In the genomic region with DNA sequence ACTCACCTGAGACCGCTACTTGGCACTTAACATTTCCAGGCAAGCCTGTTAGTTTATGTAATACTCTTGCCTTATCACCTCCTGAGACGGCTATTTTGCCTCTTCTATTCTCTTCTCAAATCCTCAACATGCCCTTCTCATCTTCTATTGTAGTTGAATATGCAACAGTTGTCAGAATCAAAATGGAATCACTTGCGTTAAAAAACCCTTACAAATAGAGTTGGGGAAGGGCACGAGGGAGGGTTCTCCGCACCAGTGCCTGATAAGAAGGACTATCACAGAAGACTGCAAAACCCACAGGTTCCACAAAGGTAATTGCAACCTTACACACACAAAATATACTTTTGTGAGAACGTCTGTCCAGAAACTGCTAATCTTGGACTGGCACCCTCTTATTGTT, we compare ENCODE assay signal across 8 cellular contexts.
"Had no signal": no experiment of that assay in that cellular context is flagged by ENCODE, and none has a peak within 500 bp of the region (broad histone marks: within the 10 kb centered on the region; RNA-seq: fewer than 3 reads in every experiment).

No MANE protein-coding gene starts in this region.

- H3K9ac ChIP-seq: KMS-11 had no signal

- FAIRE-seq: H54, HTR-8/SVneo had no signal

- DNase-seq: GOT3, H9, HCEC 1CT, IMR-90, KBM-7 had no signal

- H3K27ac ChIP-seq: KMS-11 had no signal

- H3K4me2 ChIP-seq: KMS-11 had no signal
